In the genomic region with DNA sequence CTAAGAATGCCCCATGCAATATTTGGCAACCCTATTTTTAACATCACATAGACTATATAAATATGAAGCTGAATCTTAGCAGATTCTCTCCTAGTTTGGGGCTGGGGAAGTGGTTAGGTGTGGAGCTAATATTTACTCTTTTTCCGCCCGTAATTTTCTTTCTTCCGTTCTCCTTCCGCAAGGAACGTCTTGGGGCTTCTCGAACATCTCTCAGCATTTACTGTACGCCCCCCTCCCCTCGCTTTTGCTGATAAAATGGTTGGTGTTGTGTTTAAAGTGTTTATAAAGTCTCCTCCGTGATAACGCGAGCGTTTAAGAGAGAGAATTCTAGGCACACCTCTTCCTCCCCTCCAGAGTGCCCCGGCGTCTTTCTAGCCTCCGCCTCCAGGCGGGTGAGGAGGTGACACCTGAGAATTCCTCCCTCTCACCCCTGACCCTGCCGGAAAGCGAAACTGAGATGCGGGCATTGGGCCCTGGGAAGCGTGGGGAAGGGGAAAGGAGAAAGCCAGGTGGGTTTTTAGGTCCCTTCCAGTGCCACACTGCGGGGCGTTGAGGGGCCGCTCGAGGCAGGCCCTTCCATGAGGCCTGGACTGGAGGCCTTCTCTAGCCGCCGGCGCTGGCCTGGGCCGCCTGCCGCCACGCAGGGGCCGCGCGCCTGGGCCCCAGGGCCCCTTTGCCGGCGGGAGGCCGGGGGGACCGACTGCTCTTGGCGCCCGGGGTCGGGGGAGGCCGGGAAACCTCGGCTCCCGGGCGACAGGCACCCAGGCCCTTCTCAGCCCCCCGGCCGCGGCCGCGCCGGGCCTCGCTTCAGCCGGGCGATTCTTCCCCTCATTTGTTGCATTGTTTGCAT, we compare ENCODE assay signal across 8 cellular contexts.
DNase-seq lines count a peak whose midpoint lies in the region; ATAC-seq and TF ChIP-seq lines count a peak whose summit lies in the region.
"Not testable (repeated sequence)": the region's sequence is repeated elsewhere in the genome, so short reads cannot be mapped to it uniquely, and the experiment has no call there.

No MANE protein-coding gene starts in this region.

- CTCF ChIA-PET in activated B cell treated with CpG ODN at 0.5 μM for 24 hours (lab: Charles Lee) = interaction anchor here (1.3 kb wide), 1 partner anchor 29 kb away, joined by 3 read pairs; no protein-coding TSS in a partner anchor

- H3F3A ChIP-seq in smooth muscle cell (ENCODE audit: low read depth) = peaks cover 12% of the 10 kb centered on the region

- peak overlapping the region; percentile 52 for H3K9ac ChIP-seq in smooth muscle cell (ENCODE audit: low read depth)

- ATAC-seq in HG02943 (IDR thresholded peaks at IDR 0.05; ENCODE audit: low read depth, unreplicated experiment) = peak; percentile 77
- peak; percentile 82 for ATAC-seq in activated B cell treated with CpG ODN at 0.5 μM for 24 hours (ENCODE audit: low read depth)
- ATAC-seq in activated naive CD8-positive, alpha-beta T cell treated with anti-CD3 and anti-CD28 coated beads, Interleukin-2, amount 50 U/mL, for 24 hours = peak; percentile 93

- 11% methylated on average over 26 of the region's 53 CpGs for WGBS in smooth muscle cell (ENCODE audit: low lambda C conversion rate)

- not testable (repeated sequence) for H3K27me3 Mint-ChIP-seq in activated B cell treated with CpG ODN at 0.5 μM for 24 hours; activated naive CD8-positive, alpha-beta T cell treated with anti-CD3 and anti-CD28 coated beads, Interleukin-2, amount 50 U/mL, for 24 hours

- H3K27ac ChIP-seq in smooth muscle cell (ENCODE audit: low read depth) = peak overlapping the region; percentile 16

- H2AFZ ChIP-seq in smooth muscle cell (ENCODE audit: low read depth) = peak overlapping the region; percentile 96

- H3K4me3 ChIP-seq in smooth muscle cell = peak overlapping the region; percentile 55

- H3K79me2 ChIP-seq in smooth muscle cell (ENCODE audit: low read depth) = not testable (repeated sequence)

- not testable (repeated sequence) for TF ChIP-seq CTCF in activated B cell treated with CpG ODN at 0.5 μM for 24 hours (IDR thresholded peaks at IDR 0.05); smooth muscle cell (IDR thresholded peaks at IDR 0.05; ENCODE audit: borderline replicate concordance, insufficient read depth, poor library complexity, severe bottlenecking)

- H4K20me1 ChIP-seq in smooth muscle cell (ENCODE audit: low read depth) = not testable (repeated sequence)

- H3K4me1 ChIP-seq in smooth muscle cell (ENCODE audit: low read depth) = peaks cover 43% of the 10 kb centered on the region

- POLR2A ChIA-PET in activated B cell treated with CpG ODN at 0.5 μM for 24 hours (lab: Charles Lee) = interaction anchor here (0.7 to 1.1 kb wide), 3 partner anchors 37 to 109 kb away, joined by 3 read pairs; partner anchors contain the start of gene PSMD14

- H3K36me3 ChIP-seq in smooth muscle cell (ENCODE audit: low read depth) = not testable (repeated sequence)

- peak; percentile 42 for DNase-seq in CD1c-positive myeloid dendritic cell (ENCODE audit: extremely low spot score)
- peak; percentile 33 for DNase-seq in GM19238 (ENCODE audit: insufficient read length, low spot score)
- peak; percentile 22 for DNase-seq in NCI-H128 (lab: John Stamatoyannopoulos, UW; ENCODE audit: unreplicated experiment)
- DNase-seq in activated B cell treated with CpG ODN at 0.5 μM for 24 hours = peak; percentile 52
- peak; percentile 60 for DNase-seq in activated naive CD8-positive, alpha-beta T cell treated with anti-CD3 and anti-CD28 coated beads, Interleukin-2, amount 50 U/mL, for 24 hours
- peak; percentile 27 for DNase-seq in iPS-NIHi11 (ENCODE audit: low spot score)
- not testable (repeated sequence) for DNase-seq in smooth muscle cell (lab: John Stamatoyannopoulos, UW; ENCODE audit: unreplicated experiment)

- H3K9me3 Mint-ChIP-seq in activated B cell treated with CpG ODN at 0.5 μM for 24 hours; activated naive CD8-positive, alpha-beta T cell treated with anti-CD3 and anti-CD28 coated beads, Interleukin-2, amount 50 U/mL, for 24 hours: not testable (repeated sequence)

- H3K9me3 ChIP-seq in smooth muscle cell (replicated peaks; ENCODE audit: low read depth) = not testable (repeated sequence)

- peak overlapping the region; percentile 86 for H3K4me2 ChIP-seq in smooth muscle cell

- intact Hi-C loops in activated B cell treated with CpG ODN at 0.5 μM for 24 hours (cut with micrococcal nuclease) = loop anchor here (2.0 to 5.0 kb wide), 3 partner anchors 64 to 1342 kb away; partner anchors contain the start of genes LY75, PSMD14 and TBR1

- H3K27ac Mint-ChIP-seq in activated B cell treated with CpG ODN at 0.5 μM for 24 hours = peak overlapping the region; percentile 88
- H3K27ac Mint-ChIP-seq in activated naive CD8-positive, alpha-beta T cell treated with anti-CD3 and anti-CD28 coated beads, Interleukin-2, amount 50 U/mL, for 24 hours = peak overlapping the region; percentile 99

- not testable (repeated sequence) for H3K36me3 Mint-ChIP-seq in activated B cell treated with CpG ODN at 0.5 μM for 24 hours (ENCODE audit: low read depth); activated naive CD8-positive, alpha-beta T cell treated with anti-CD3 and anti-CD28 coated beads, Interleukin-2, amount 50 U/mL, for 24 hours (ENCODE audit: low read depth)

- H3K4me1 Mint-ChIP-seq in activated B cell treated with CpG ODN at 0.5 μM for 24 hours = peaks cover 60% of the 10 kb centered on the region
- peaks cover 47% of the 10 kb centered on the region for H3K4me1 Mint-ChIP-seq in activated naive CD8-positive, alpha-beta T cell treated with anti-CD3 and anti-CD28 coated beads, Interleukin-2, amount 50 U/mL, for 24 hours

- peak overlapping the region; percentile 88 for H3K4me3 Mint-ChIP-seq in activated B cell treated with CpG ODN at 0.5 μM for 24 hours
- peak overlapping the region; percentile 92 for H3K4me3 Mint-ChIP-seq in activated naive CD8-positive, alpha-beta T cell treated with anti-CD3 and anti-CD28 coated beads, Interleukin-2, amount 50 U/mL, for 24 hours

- not testable (repeated sequence) for H3K27me3 ChIP-seq in smooth muscle cell (ENCODE audit: low read depth)
